In the genomic region with DNA sequence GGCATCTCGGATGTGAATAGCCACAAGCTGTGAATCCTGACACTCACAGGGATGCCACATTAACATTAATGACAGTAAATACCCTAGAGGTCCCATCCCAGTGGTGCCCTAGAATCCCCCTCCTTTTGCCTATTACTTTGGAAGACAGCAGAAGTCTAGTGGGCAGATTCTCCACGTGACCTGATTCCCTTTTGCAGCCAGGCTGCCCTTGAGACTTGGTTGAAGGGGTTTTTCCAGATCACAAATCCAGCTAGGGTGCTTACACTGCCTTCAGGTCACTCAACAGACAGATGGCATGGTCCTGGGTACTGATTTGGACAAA, we compare ENCODE assay signal across 1 cellular context.
TF ChIP-seq lines count a peak whose summit lies in the region.

No MANE protein-coding gene starts in this region.

TF ChIP-seq in GM12878, 131 proteins besides CTCF, POLR2A, EP300 and RAD21:
- peak; percentile 60; the same call in 1 of the 2 replicates for TF ChIP-seq RAD51 (IDR thresholded peaks at IDR 0.05)
- TF ChIP-seq, protein P1, sequence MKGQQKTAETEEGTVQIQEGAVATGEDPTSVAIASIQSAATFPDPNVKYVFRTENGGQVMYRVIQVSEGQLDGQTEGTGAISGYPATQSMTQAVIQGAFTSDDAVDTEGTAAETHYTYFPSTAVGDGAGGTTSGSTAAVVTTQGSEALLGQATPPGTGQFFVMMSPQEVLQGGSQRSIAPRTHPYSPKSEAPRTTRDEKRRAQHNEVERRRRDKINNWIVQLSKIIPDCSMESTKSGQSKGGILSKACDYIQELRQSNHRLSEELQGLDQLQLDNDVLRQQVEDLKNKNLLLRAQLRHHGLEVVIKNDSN (IDR thresholded peaks at IDR 0.05; ENCODE audit: borderline replicate concordance, extremely low read length, insufficient read depth, low read depth, low read length): peak; percentile 31
- no peak for TF ChIP-seq ZSCAN29 (IDR thresholded peaks at IDR 0.05)
- no peak for TF ChIP-seq SREBF1 (IDR thresholded peaks at IDR 0.05; ENCODE audit: low read length)
